ENCODE assay signal across 8 cellular contexts in genomic region chr7:38222481-38223096, GRCh38. TPM values are rescaled to one million over a fixed set of nuclear protein-coding genes. Genes with fewer than 3 reads are reported as not detected.
DNase-seq lines count a peak whose midpoint lies in the region; ATAC-seq and TF ChIP-seq lines count a peak whose summit lies in the region.

No MANE protein-coding gene starts in this region.

- no peaks in the 10 kb centered on the region for H3K4me1 ChIP-seq in KMS-11 (ENCODE audit: low read depth, poor library complexity, severe bottlenecking)
- H3K4me1 ChIP-seq in PC-9 (replicated peaks; ENCODE audit: insufficient read depth) = no peaks in the 10 kb centered on the region
- no peaks in the 10 kb centered on the region for H3K4me1 ChIP-seq in liver (ENCODE audit: control insufficient read depth in 4 of 4, insufficient read depth in 4 of 4, low read length in 3 of 4)
- peaks cover 0 to 8% (median 3%) of the 10 kb centered on the region in 4 donors for H3K4me1 ChIP-seq in upper lobe of left lung

- H3K27ac ChIP-seq in KMS-11 (no peak overlapping the region), PC-9 (no peak overlapping the region), liver (ENCODE audit: low read depth in 1 of 2, low read length in 2 of 2) (no peak overlapping the region), upper lobe of left lung (peak overlapping the region in 1 of 4 donors; percentile 56)

- H4K20me1 ChIP-seq in KMS-11 (ENCODE audit: insufficient read depth) (no peaks in the 10 kb centered on the region), PC-9 (ENCODE audit: insufficient read depth) (no peaks in the 10 kb centered on the region)

- H3K36me3 ChIP-seq in KMS-11 (ENCODE audit: insufficient read depth) (peaks cover 4% of the 10 kb centered on the region; the same call in 1 of the 2 replicates), PC-9 (ENCODE audit: low read depth) (no peaks in the 10 kb centered on the region), liver (ENCODE audit: control insufficient read depth in 4 of 4, insufficient read depth in 3 of 4, low read depth in 1 of 4, low read length in 3 of 4) (peaks cover 0 to 16% (median 11%) of the 10 kb centered on the region in 4 donors), upper lobe of left lung (peaks cover 6 to 63% (median 42%) of the 10 kb centered on the region in 4 donors)

- no TSS peak for BruUV-seq in PC-9 (replicated peaks; lab: Mats Ljungman, UMichigan)

- ATAC-seq in GM19455 (IDR thresholded peaks at IDR 0.05; ENCODE audit: unreplicated experiment) (peak; percentile 71), upper lobe of left lung (ENCODE audit: low FRiP score in 2 of 2) (peak; percentile 80 to 90)

- WGBS in liver = 61% methylated on average over 5 of the region's 5 CpGs
- WGBS in upper lobe of left lung, 2 donors = 61 to 65% methylated on average over 5 of the region's 5 CpGs

- no peaks in the 10 kb centered on the region for H3F3A ChIP-seq in PC-9 (ENCODE audit: insufficient read depth, low read depth)

- no peaks in the 10 kb centered on the region for H3K9me3 ChIP-seq in PC-9 (ENCODE audit: insufficient read depth, low read depth)
- H3K9me3 ChIP-seq in liver (ENCODE audit: control insufficient read depth in 4 of 4, low read length in 3 of 4) = no peaks in the 10 kb centered on the region
- H3K9me3 ChIP-seq in upper lobe of left lung = no peaks in the 10 kb centered on the region

- H3K9me2 ChIP-seq in PC-9 (ENCODE audit: insufficient read depth) = no peaks in the 10 kb centered on the region

- TF ChIP-seq POLR2A in upper lobe of left lung (IDR thresholded peaks at IDR 0.05) = no peak

- in situ Hi-C loops in Caki2 (cut with HindIII; ENCODE audit: low pct_unique_long_range_greater_than_20kb, low sequenced_read_pairs) = no loop called here

- CTCF ChIA-PET in PC-9 (lab: Charles Lee) = interaction anchor here (0.7 to 1.2 kb wide), 4 partner anchors 102 to 116 kb away, joined by 3 to 8 read pairs (median 6); no protein-coding TSS in a partner anchor

- H3K79me2 ChIP-seq in KMS-11 (ENCODE audit: insufficient read depth, low read depth) (no peaks in the 10 kb centered on the region), PC-9 (ENCODE audit: low read depth) (no peaks in the 10 kb centered on the region)

- H3K27me3 ChIP-seq in KMS-11 (ENCODE audit: insufficient read depth, low read depth) (no peaks in the 10 kb centered on the region), PC-9 (ENCODE audit: insufficient read depth, low read depth) (no peaks in the 10 kb centered on the region), liver (ENCODE audit: control insufficient read depth in 4 of 4, insufficient read depth in 4 of 4, low read length in 3 of 4) (no peaks in the 10 kb centered on the region), upper lobe of left lung (no peaks in the 10 kb centered on the region)

- no peak for TF ChIP-seq EP300 in upper lobe of left lung (IDR thresholded peaks at IDR 0.05)

- TF ChIP-seq RAD21 in liver (IDR thresholded peaks at IDR 0.05) = peak; percentile 98

- H3K4me2 ChIP-seq in KMS-11 (no peak overlapping the region), PC-9 (no peak overlapping the region)

- peak; percentile 51 for DNase-seq in Caki2 (ENCODE audit: low read depth)
- peak in 1 of 2 experiments; percentile 20 for DNase-seq in PC-9
- DNase-seq in choroid plexus epithelial cell (ENCODE audit: low read depth) = peak; percentile 82
- DNase-seq in upper lobe of left lung = no peak
- DNase-seq in T1000 (lab: John Stamatoyannopoulos, UW) = no peak

- TF ChIP-seq CTCF in KMS-11 (conservative IDR thresholded peaks at IDR 0.05; ENCODE audit: low read depth, low read length) = peak; percentile 95
- peak; percentile 98 for TF ChIP-seq CTCF in PC-9 (conservative IDR thresholded peaks at IDR 0.05)
- TF ChIP-seq CTCF in choroid plexus epithelial cell (conservative IDR thresholded peaks at IDR 0.05; ENCODE audit: low read depth, low read length) = peak; percentile 81
- TF ChIP-seq CTCF in liver (IDR thresholded peaks at IDR 0.05; ENCODE audit: low read depth, low read length, missing input control) = peak; percentile 93
- peak; percentile 79 to 93 (median 89) for TF ChIP-seq CTCF in upper lobe of left lung (IDR thresholded peaks at IDR 0.05)

- intact Hi-C loops in PC-9 (cut with micrococcal nuclease; ENCODE audit: unreplicated experiment) = loop anchor here (1.0 to 10.0 kb wide), 5 partner anchors 44 to 320 kb away; partner anchors contain the start of genes SFRP4 and STARD3NL

- H2AFZ ChIP-seq in KMS-11 (ENCODE audit: low read depth) (no peak overlapping the region), PC-9 (no peak overlapping the region)

- H3K4me3 ChIP-seq in KMS-11 (IDR thresholded peaks at IDR 0.05; ENCODE audit: insufficient read depth, low read depth, low read length) (no peak overlapping the region), PC-9 (no peak overlapping the region), choroid plexus epithelial cell (ENCODE audit: low read depth, low read length) (no peak overlapping the region), liver (ENCODE audit: low read depth in 1 of 3, low read length in 3 of 3) (no peak overlapping the region), upper lobe of left lung (no peak overlapping the region)

- POLR2A ChIA-PET in PC-9 (lab: Charles Lee; ENCODE audit: unreplicated experiment) = no interaction called here

- H3K9ac ChIP-seq in KMS-11 (no peak overlapping the region), liver (ENCODE audit: low read depth in 1 of 2, low read length in 2 of 2) (no peak overlapping the region)

TF ChIP-seq in liver, 16 proteins besides CTCF, POLR2A, EP300 and RAD21:
- TF ChIP-seq FOXA2 (IDR thresholded peaks at IDR 0.05) (peak; percentile 92), GABPA (IDR thresholded peaks at IDR 0.05 in 1 of 2, conservative IDR thresholded peaks at IDR 0.05 in 1 of 2) (no peak), FOXA1 (IDR thresholded peaks at IDR 0.05) (peak; percentile 77)

RNA-seq across cellular contexts. Expression of gene STARD3NL, which starts 44.5 kb away (rescaled TPM):
- total RNA-seq in Caki2 (2014; rRNA removed; shearing (Covaris generic); ENCODE audit: low replicate concordance) = 85.9 and 120 TPM in 2 replicates
- 30.2 and 41.4 TPM in 2 replicates for total RNA-seq in PC-9 (2021)
- total RNA-seq in liver = 10 to 100 TPM in 1 of 2 donors, 1 to 10 TPM in 1; 9.7 to 25.1 TPM
- polyA plus RNA-seq in liver = 10 to 100 TPM in 1 of 2 donors, 1 to 10 TPM in 1; 9.1 to 10.7 TPM
- total RNA-seq in upper lobe of left lung = 10 to 100 TPM; 30.3 to 80.0 (median 51.1) TPM

Comparison
In these comparisons a context has a peak if more than half of its experiments do, and no peak if none do; other contexts are left out.
1. DNase-seq: peak in Caki2 (single experiment) and choroid plexus epithelial cell (single experiment); none in upper lobe of left lung (0 of 2) and T1000 (single experiment).
2. Peak in every context shown above with its lines, with median percentiles within 50 percentile points of each other: CTCF ChIP-seq.